ENCODE assay signal across 34 cellular contexts in the genomic region with DNA sequence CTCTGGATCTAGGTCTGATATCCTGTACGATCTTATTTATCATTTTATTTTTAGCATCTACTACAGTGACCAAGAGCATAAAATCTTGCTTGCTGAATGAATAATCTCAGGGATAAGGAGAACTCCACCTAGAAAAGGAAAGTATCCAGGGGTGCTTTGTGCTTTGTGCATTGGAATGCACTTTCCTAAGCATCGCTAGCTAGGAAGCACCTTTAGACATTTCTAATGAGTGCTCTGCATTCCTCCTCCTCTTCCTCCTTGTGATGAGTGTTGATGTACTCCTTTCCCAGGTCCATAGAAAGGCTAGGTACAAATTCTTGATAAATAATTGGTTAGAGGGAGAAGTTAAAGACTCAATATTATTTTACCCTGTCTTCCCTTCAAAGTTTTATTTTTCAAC.
"Had no signal": no experiment of that assay in that cellular context is flagged by ENCODE, and none has a peak within 500 bp of the region (broad histone marks: within the 10 kb centered on the region; RNA-seq: fewer than 3 reads in every experiment).

No MANE protein-coding gene starts in this region.

- H3K9me3 ChIP-seq: adrenal gland, body of pancreas, breast epithelium had no signal

- H3K27ac ChIP-seq: adrenal gland, body of pancreas, brain microvascular endothelial cell, breast epithelium, VCaP had no signal

- H3K4me1 ChIP-seq: adrenal gland, breast epithelium had no signal

- H3K27me3 Mint-ChIP-seq: activated CD4-positive, alpha-beta memory T cell treated with anti-CD3 and anti-CD28 coated beads, Interleukin-2, amount 10 ng/mL, durations not matched to agents 7 days and 5 days; activated CD4-positive, alpha-beta T cell treated with anti-CD3 and anti-CD28 coated beads for 36 hours; activated CD4-positive, alpha-beta T cell treated with anti-CD3 and anti-CD28 coated beads, Interleukin-2, amount 10 ng/mL, durations not matched to agents 7 days and 5 days; activated CD8-positive, alpha-beta memory T cell treated with anti-CD3 and anti-CD28 coated beads, Interleukin-2, amount 10 ng/mL, durations not matched to agents 7 days and 5 days; activated naive CD8-positive, alpha-beta T cell treated with anti-CD3 and anti-CD28 coated beads for 36 hours; activated T-cell treated with anti-CD3 and anti-CD28 coated beads, Interleukin-2, amount 50 U/mL, for 24 hours had no signal

- H3K9me3 Mint-ChIP-seq: activated CD4-positive, alpha-beta memory T cell treated with anti-CD3 and anti-CD28 coated beads, Interleukin-2, amount 10 ng/mL, durations not matched to agents 7 days and 5 days; activated CD4-positive, alpha-beta T cell treated with anti-CD3 and anti-CD28 coated beads, Interleukin-2, amount 10 ng/mL, durations not matched to agents 7 days and 5 days; activated naive CD4-positive, alpha-beta T cell treated with anti-CD3 and anti-CD28 coated beads for 36 hours; activated naive CD4-positive, alpha-beta T cell treated with anti-CD3 and anti-CD28 coated beads, Interleukin-2, amount 50 U/mL, for 72 hours; activated naive CD8-positive, alpha-beta T cell treated with anti-CD3 and anti-CD28 coated beads for 36 hours; activated T-cell treated with anti-CD3 and anti-CD28 coated beads, Interleukin-2, amount 50 U/mL, for 24 hours; T-helper 1 cell treated with Interleukin-12 subunit alpha and Interleukin-12 subunit beta and Interleukin-4 antibody, amounts not matched to agents 30 μg/mL and 1 μg/mL, for 36 hours; T-helper 2 cell treated with Interferon-gamma antibody and Interleukin-4, amounts not matched to agents 5 μg/mL and 100 μg/mL, for 36 hours had no signal

- H3K27ac Mint-ChIP-seq: activated CD4-positive, alpha-beta memory T cell treated with anti-CD3 and anti-CD28 coated beads, Interleukin-2, amount 10 ng/mL, durations not matched to agents 7 days and 5 days; activated CD4-positive, alpha-beta T cell treated with anti-CD3 and anti-CD28 coated beads for 36 hours; activated CD4-positive, alpha-beta T cell treated with anti-CD3 and anti-CD28 coated beads, Interleukin-2, amount 10 ng/mL, durations not matched to agents 7 days and 5 days; activated CD8-positive, alpha-beta memory T cell treated with anti-CD3 and anti-CD28 coated beads, Interleukin-2, amount 10 ng/mL, durations not matched to agents 7 days and 5 days; activated CD8-positive, alpha-beta T cell treated with anti-CD3 and anti-CD28 coated beads, Interleukin-2, amount 10 ng/mL, durations not matched to agents 7 days and 5 days; activated naive CD4-positive, alpha-beta T cell treated with anti-CD3 and anti-CD28 coated beads for 36 hours; activated naive CD4-positive, alpha-beta T cell treated with anti-CD3 and anti-CD28 coated beads, Interleukin-2, amount 50 U/mL, for 72 hours; activated naive CD8-positive, alpha-beta T cell treated with anti-CD3 and anti-CD28 coated beads for 36 hours; activated T-cell treated with anti-CD3 and anti-CD28 coated beads, Interleukin-2, amount 50 U/mL, for 24 hours; T-helper 1 cell treated with Interleukin-12 subunit alpha and Interleukin-12 subunit beta and Interleukin-4 antibody, amounts not matched to agents 30 μg/mL and 1 μg/mL, for 36 hours; T-helper 2 cell treated with Interferon-gamma antibody and Interleukin-4, amounts not matched to agents 5 μg/mL and 100 μg/mL, for 36 hours had no signal

- H3K4me3 ChIP-seq: adrenal gland, body of pancreas, breast epithelium had no signal

- H3K4me1 Mint-ChIP-seq: activated CD4-positive, alpha-beta T cell treated with anti-CD3 and anti-CD28 coated beads for 36 hours had no signal

- ATAC-seq: activated CD4-positive, alpha-beta T cell treated with anti-CD3 and anti-CD28 coated beads for 36 hours; activated CD4-positive, CD25-positive, alpha-beta regulatory T cell treated with anti-CD3 and anti-CD28 coated beads, Interleukin-2, amount 50 U/mL, for 24 hours; activated CD8-positive, alpha-beta memory T cell treated with anti-CD3 and anti-CD28 coated beads, Interleukin-2, amount 10 ng/mL, durations not matched to agents 7 days and 5 days; activated CD8-positive, alpha-beta T cell treated with anti-CD3 and anti-CD28 coated beads, Interleukin-2, amount 10 ng/mL, durations not matched to agents 7 days and 5 days; activated naive CD4-positive, alpha-beta T cell treated with anti-CD3 and anti-CD28 coated beads, Interleukin-2, amount 50 U/mL, for 72 hours; body of pancreas had no signal

- H3K36me3 ChIP-seq: adrenal gland, brain microvascular endothelial cell, breast epithelium had no signal

- DNase-seq: activated CD4-positive, alpha-beta memory T cell treated with anti-CD3 and anti-CD28 coated beads, Interleukin-2, amount 10 ng/mL, durations not matched to agents 7 days and 5 days; activated CD4-positive, alpha-beta T cell treated with anti-CD3 and anti-CD28 coated beads for 1 hour; activated CD4-positive, alpha-beta T cell treated with anti-CD3 and anti-CD28 coated beads for 36 hours; activated CD4-positive, alpha-beta T cell treated with anti-CD3 and anti-CD28 coated beads for 48 hours; activated CD4-positive, alpha-beta T cell treated with anti-CD3 and anti-CD28 coated beads, Interleukin-2, amount 10 ng/mL, durations not matched to agents 7 days and 5 days; activated CD4-positive, alpha-beta T cell treated with anti-CD3 and anti-CD28 coated beads, Interleukin-2, amount 50 U/mL, for 48 hours; activated CD4-positive, CD25-positive, alpha-beta regulatory T cell; activated CD8-positive, alpha-beta memory T cell treated with anti-CD3 and anti-CD28 coated beads for 24 hours; activated CD8-positive, alpha-beta memory T cell treated with anti-CD3 and anti-CD28 coated beads, Interleukin-2, amount 10 ng/mL, durations not matched to agents 7 days and 5 days; activated CD8-positive, alpha-beta memory T cell treated with anti-CD3 and anti-CD28 coated beads, Interleukin-2, amount 50 U/mL, for 48 hours; activated CD8-positive, alpha-beta T cell treated with anti-CD3 and anti-CD28 coated beads, Interleukin-2, amount 10 ng/mL, durations not matched to agents 7 days and 5 days; activated effector memory CD4-positive, alpha-beta T cell treated with anti-CD3 and anti-CD28 coated beads, Interleukin-2, amount 50 U/mL, for 16 hours; activated gamma-delta T cell treated with Interleukin-2 at 50 U/mL for 16 hours; activated naive CD4-positive, alpha-beta T cell; activated naive CD4-positive, alpha-beta T cell treated with anti-CD3 and anti-CD28 coated beads for 36 hours; activated naive CD4-positive, alpha-beta T cell treated with anti-CD3 and anti-CD28 coated beads, Interleukin-2, amount 50 U/mL, for 16 hours; activated naive CD8-positive, alpha-beta T cell treated with anti-CD3 and anti-CD28 coated beads for 36 hours; activated T-cell treated with anti-CD3 and anti-CD28 coated beads, Interleukin-2, amount 50 U/mL, for 24 hours; activated T-cell treated with anti-CD3 and anti-CD28 coated beads, Interleukin-2, amount 50 U/mL, for 48 hours; adrenal gland; amniotic stem cell; aorta; body of pancreas; brain microvascular endothelial cell; central memory CD4-positive, alpha-beta T cell; T-helper 1 cell; T-helper 2 cell; T-helper 9 cell had no signal

- H3K4me3 Mint-ChIP-seq: activated CD4-positive, alpha-beta memory T cell treated with anti-CD3 and anti-CD28 coated beads, Interleukin-2, amount 10 ng/mL, durations not matched to agents 7 days and 5 days; activated CD4-positive, alpha-beta T cell treated with anti-CD3 and anti-CD28 coated beads for 36 hours; activated CD4-positive, alpha-beta T cell treated with anti-CD3 and anti-CD28 coated beads, Interleukin-2, amount 10 ng/mL, durations not matched to agents 7 days and 5 days; activated CD8-positive, alpha-beta memory T cell treated with anti-CD3 and anti-CD28 coated beads, Interleukin-2, amount 10 ng/mL, durations not matched to agents 7 days and 5 days; activated CD8-positive, alpha-beta T cell treated with anti-CD3 and anti-CD28 coated beads, Interleukin-2, amount 10 ng/mL, durations not matched to agents 7 days and 5 days; activated naive CD4-positive, alpha-beta T cell treated with anti-CD3 and anti-CD28 coated beads for 36 hours; activated naive CD8-positive, alpha-beta T cell treated with anti-CD3 and anti-CD28 coated beads for 36 hours; activated T-cell treated with anti-CD3 and anti-CD28 coated beads, Interleukin-2, amount 50 U/mL, for 24 hours; T-helper 1 cell treated with Interleukin-12 subunit alpha and Interleukin-12 subunit beta and Interleukin-4 antibody, amounts not matched to agents 30 μg/mL and 1 μg/mL, for 36 hours; T-helper 2 cell treated with Interferon-gamma antibody and Interleukin-4, amounts not matched to agents 5 μg/mL and 100 μg/mL, for 36 hours had no signal

- H3K27me3 ChIP-seq: adrenal gland, body of pancreas, brain microvascular endothelial cell, breast epithelium had no signal

- H3K36me3 Mint-ChIP-seq: activated naive CD4-positive, alpha-beta T cell treated with anti-CD3 and anti-CD28 coated beads, Interleukin-2, amount 50 U/mL, for 72 hours; activated naive CD8-positive, alpha-beta T cell treated with anti-CD3 and anti-CD28 coated beads for 36 hours had no signal
